In genomic region chr5:169655353-169655752, GRCh38 we compare ENCODE assay signal across 2 cellular contexts.
TF ChIP-seq lines count a peak whose summit lies in the region.

No MANE protein-coding gene starts in this region.

TF ChIP-seq in IMR-90, 13 proteins besides CTCF, POLR2A, EP300 and RAD21:
- TF ChIP-seq CHD1 (IDR thresholded peaks at IDR 0.05; ENCODE audit: low read depth, low read length) (no peak), CEBPB (IDR thresholded peaks at IDR 0.05; ENCODE audit: low read depth, low read length) (no peak), SMC3 (IDR thresholded peaks at IDR 0.05; ENCODE audit: low read depth, low read length) (no peak), MAZ (IDR thresholded peaks at IDR 0.05; ENCODE audit: borderline replicate concordance, low read depth, low read length) (no peak), NFE2L2 (IDR thresholded peaks at IDR 0.05; ENCODE audit: low read depth, low read length) (no peak), BHLHE40 (IDR thresholded peaks at IDR 0.05; ENCODE audit: low read depth, low read length) (no peak)

TF ChIP-seq in HepG2, 621 proteins besides CTCF, POLR2A, EP300 and RAD21:
- TF ChIP-seq ZNF629 (CRISPR knock-in tag; conservative IDR thresholded peaks at IDR 0.05) (no peak), RBM22 (optimal IDR thresholded peaks at IDR 0.05; ENCODE audit: low read length) (no peak), MAFK (conservative IDR thresholded peaks at IDR 0.05 in 1 of 2, IDR thresholded peaks at IDR 0.05 in 1 of 2; ENCODE audit: low read length in 2 of 2) (no peak), MAX (IDR thresholded peaks at IDR 0.05) (no peak), ZIK1 (CRISPR knock-in tag; IDR thresholded peaks at IDR 0.05; ENCODE audit: borderline replicate concordance, low read depth) (no peak), ZNF430 (CRISPR knock-in tag; IDR thresholded peaks at IDR 0.05) (no peak), CREB3 (CRISPR knock-in tag; IDR thresholded peaks at IDR 0.05) (no peak)
- TF ChIP-seq, protein P1, sequence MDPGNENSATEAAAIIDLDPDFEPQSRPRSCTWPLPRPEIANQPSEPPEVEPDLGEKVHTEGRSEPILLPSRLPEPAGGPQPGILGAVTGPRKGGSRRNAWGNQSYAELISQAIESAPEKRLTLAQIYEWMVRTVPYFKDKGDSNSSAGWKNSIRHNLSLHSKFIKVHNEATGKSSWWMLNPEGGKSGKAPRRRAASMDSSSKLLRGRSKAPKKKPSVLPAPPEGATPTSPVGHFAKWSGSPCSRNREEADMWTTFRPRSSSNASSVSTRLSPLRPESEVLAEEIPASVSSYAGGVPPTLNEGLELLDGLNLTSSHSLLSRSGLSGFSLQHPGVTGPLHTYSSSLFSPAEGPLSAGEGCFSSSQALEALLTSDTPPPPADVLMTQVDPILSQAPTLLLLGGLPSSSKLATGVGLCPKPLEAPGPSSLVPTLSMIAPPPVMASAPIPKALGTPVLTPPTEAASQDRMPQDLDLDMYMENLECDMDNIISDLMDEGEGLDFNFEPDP (CRISPR knock-in tag; conservative IDR thresholded peaks at IDR 0.05) = no peak
TF ChIP-seq in HepG2: peak in this region for 0.
